15 cellular contexts compared by ENCODE assay signal in the genomic region with DNA sequence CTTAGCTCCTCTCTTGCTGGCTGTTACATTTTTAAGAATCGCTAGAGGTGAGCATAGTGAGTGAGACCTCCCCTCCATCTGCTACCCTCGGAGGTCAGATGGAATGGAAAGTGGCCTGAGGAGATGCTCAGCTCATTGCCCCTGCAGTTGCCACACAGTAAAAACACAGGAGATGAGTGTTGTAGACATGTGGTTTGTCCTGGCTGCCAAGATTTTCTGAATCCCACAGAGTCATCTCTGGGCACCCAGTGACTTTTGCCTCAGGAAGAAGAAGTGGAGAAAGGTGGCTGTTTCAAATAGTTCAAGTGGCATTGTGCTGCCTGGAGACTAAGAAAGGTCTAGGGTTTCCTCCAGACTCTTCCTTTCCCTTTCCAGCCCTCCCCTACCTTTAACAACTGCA.
DNase-seq lines count a peak whose midpoint lies in the region; ATAC-seq and TF ChIP-seq lines count a peak whose summit lies in the region.
"Had no signal": no experiment of that assay in that cellular context is flagged by ENCODE, and none has a peak within 500 bp of the region (broad histone marks: within the 10 kb centered on the region; RNA-seq: fewer than 3 reads in every experiment).

No MANE protein-coding gene starts in this region.

- BruUV-seq in PC-3 (replicated peaks; lab: Mats Ljungman, UMichigan) = no TSS peak

- no peaks in the 10 kb centered on the region for H3K79me2 ChIP-seq in GM23248 (ENCODE audit: insufficient read depth)
- H3K79me2 ChIP-seq in PC-3 (ENCODE audit: low read length) = no peaks in the 10 kb centered on the region
- H3K79me2 ChIP-seq in hepatocyte = no peaks in the 10 kb centered on the region

- H3K4me2 ChIP-seq in GM23248 (ENCODE audit: unreplicated experiment) = no peak overlapping the region
- H3K4me2 ChIP-seq in PC-3 (ENCODE audit: low read length) = no peak overlapping the region
- no peak overlapping the region for H3K4me2 ChIP-seq in hepatocyte
- H3K4me2 ChIP-seq: BLaER1 treated with 17β-estradiol and CSF1 and Interleukin-3, amounts not matched to agents 10 nM and 100 nM; GM23338 had no signal

- H2AFZ ChIP-seq in GM23248 = no peak overlapping the region
- no peak overlapping the region for H2AFZ ChIP-seq in PC-3 (ENCODE audit: low read length)
- no peak overlapping the region for H2AFZ ChIP-seq in hepatocyte
- H2AFZ ChIP-seq: GM23338 had no signal

- H3K4me3 ChIP-seq in GM23248 (no peak overlapping the region), PC-3 (ENCODE audit: low read length) (no peak overlapping the region), hepatocyte (no peak overlapping the region)
- H3K4me3 ChIP-seq: BLaER1 treated with 17β-estradiol and CSF1 and Interleukin-3, amounts not matched to agents 10 nM and 100 nM; GM23338 had no signal

- H3K4me1 ChIP-seq in GM23248 (ENCODE audit: insufficient read depth) = no peaks in the 10 kb centered on the region
- H3K4me1 ChIP-seq in PC-3 (ENCODE audit: insufficient read depth, low read length) = no peaks in the 10 kb centered on the region
- no peaks in the 10 kb centered on the region for H3K4me1 ChIP-seq in hepatocyte (ENCODE audit: insufficient read depth)
- H3K4me1 ChIP-seq: BLaER1 treated with 17β-estradiol and CSF1 and Interleukin-3, amounts not matched to agents 10 nM and 100 nM had no signal

- intact Hi-C loops in PC-3 (cut with micrococcal nuclease) = no loop called here

- no peaks in the 10 kb centered on the region for H3K36me3 ChIP-seq in GM23248 (ENCODE audit: low read depth)
- no peaks in the 10 kb centered on the region for H3K36me3 ChIP-seq in PC-3 (ENCODE audit: low read depth, low read length)
- no peaks in the 10 kb centered on the region for H3K36me3 ChIP-seq in hepatocyte (replicated peaks; ENCODE audit: insufficient read depth, low read depth)

- H3K9me2 ChIP-seq in GM23248 (ENCODE audit: insufficient read depth) (no peaks in the 10 kb centered on the region), PC-3 (replicated peaks; ENCODE audit: low read length) (no peaks in the 10 kb centered on the region), hepatocyte (replicated peaks; ENCODE audit: insufficient read depth) (no peaks in the 10 kb centered on the region)

- POLR2A ChIA-PET in PC-3 (lab: Charles Lee; ENCODE audit: unreplicated experiment) = no interaction called here

- H3K9me3 ChIP-seq in GM23248 (ENCODE audit: low read depth) (no peaks in the 10 kb centered on the region), PC-3 (ENCODE audit: low read length) (no peaks in the 10 kb centered on the region), hepatocyte (ENCODE audit: low read depth) (no peaks in the 10 kb centered on the region)

- ATAC-seq in PC-3 = no peak
- ATAC-seq: CD8-positive, alpha-beta T cell; GM23338; HCT116 had no signal

- DNase-seq in AG20443 (ENCODE audit: low spot score) = peak; percentile 35
- peak; percentile 41 for DNase-seq in GM23248
- peak; percentile 24 for DNase-seq in PC-3
- no peak for DNase-seq in superior temporal gyrus (ENCODE audit: extremely low spot score)
- no peak for DNase-seq in DMS79 (lab: John Stamatoyannopoulos, UW)
- DNase-seq in NCI-H510A treated with DMSO at 0.1 percent for 48 hours (lab: John Stamatoyannopoulos, UW) = no peak
- no peak for DNase-seq in hepatocyte (ENCODE audit: low spot score)
- DNase-seq: CD8-positive, alpha-beta T cell; COR-L47; HFFc6; Karpas-422; KBM-7 had no signal

- H3K27ac ChIP-seq in GM23248 (no peak overlapping the region), PC-3 (ENCODE audit: low read length) (no peak overlapping the region), hepatocyte (no peak overlapping the region)
- H3K27ac ChIP-seq: BLaER1 treated with 17β-estradiol and CSF1 and Interleukin-3, amounts not matched to agents 10 nM and 100 nM had no signal

- no peaks in the 10 kb centered on the region for H3F3A ChIP-seq in GM23248 (ENCODE audit: insufficient read depth)
- no peaks in the 10 kb centered on the region for H3F3A ChIP-seq in PC-3 (ENCODE audit: low read length, unreplicated experiment)

- H4K20me1 ChIP-seq in GM23248 (ENCODE audit: insufficient read depth) (no peaks in the 10 kb centered on the region), PC-3 (ENCODE audit: low read length) (no peaks in the 10 kb centered on the region), hepatocyte (ENCODE audit: insufficient read depth, poor library complexity, severe bottlenecking) (no peaks in the 10 kb centered on the region)
- H4K20me1 ChIP-seq: BLaER1 treated with 17β-estradiol and CSF1 and Interleukin-3, amounts not matched to agents 10 nM and 100 nM had no signal

- TF ChIP-seq CTCF in PC-3 (conservative IDR thresholded peaks at IDR 0.05; ENCODE audit: low read depth, low read length) = no peak
- no peak for TF ChIP-seq CTCF in hepatocyte (IDR thresholded peaks at IDR 0.05; ENCODE audit: poor library complexity)

- WGBS in GM23248 (ENCODE audit: low coverage in 1 of 2, low lambda C conversion rate in 2 of 2, missing lambda C conversion rate in 2 of 2), 2 experiments = 49 to 58% methylated on average over 2 of the region's 2 CpGs
- WGBS in hepatocyte (ENCODE audit: low lambda C conversion rate, missing lambda C conversion rate) = 84% methylated on average over 2 of the region's 2 CpGs

- CTCF ChIA-PET in PC-3 (lab: Charles Lee) = no interaction called here

- H3K27me3 ChIP-seq in GM23248 (replicated peaks; ENCODE audit: insufficient read depth) (no peaks in the 10 kb centered on the region), PC-3 (ENCODE audit: low read length) (no peaks in the 10 kb centered on the region), hepatocyte (no peaks in the 10 kb centered on the region)
- H3K27me3 ChIP-seq: BLaER1 treated with 17β-estradiol and CSF1 and Interleukin-3, amounts not matched to agents 10 nM and 100 nM had no signal

- no peak overlapping the region for H3K9ac ChIP-seq in GM23248
- H3K9ac ChIP-seq in PC-3 (ENCODE audit: low read length) = no peak overlapping the region
- H3K9ac ChIP-seq: BLaER1 treated with 17β-estradiol and CSF1 and Interleukin-3, amounts not matched to agents 10 nM and 100 nM had no signal

- in situ Hi-C loops in GM23248 (cut with MboI) = no loop called here

Comparison
In these comparisons a context has a peak if more than half of its experiments do, and no peak if none do; other contexts are left out.
1. DNase-seq: peak in AG20443 (single experiment), GM23248 (single experiment) and PC-3 (single experiment); none in superior temporal gyrus (single experiment), DMS79 (single experiment), NCI-H510A treated with DMSO at 0.1 percent for 48 hours (single experiment) and hepatocyte (single experiment).